Comparison of ENCODE assay signal across 1 cellular context in the genomic region with DNA sequence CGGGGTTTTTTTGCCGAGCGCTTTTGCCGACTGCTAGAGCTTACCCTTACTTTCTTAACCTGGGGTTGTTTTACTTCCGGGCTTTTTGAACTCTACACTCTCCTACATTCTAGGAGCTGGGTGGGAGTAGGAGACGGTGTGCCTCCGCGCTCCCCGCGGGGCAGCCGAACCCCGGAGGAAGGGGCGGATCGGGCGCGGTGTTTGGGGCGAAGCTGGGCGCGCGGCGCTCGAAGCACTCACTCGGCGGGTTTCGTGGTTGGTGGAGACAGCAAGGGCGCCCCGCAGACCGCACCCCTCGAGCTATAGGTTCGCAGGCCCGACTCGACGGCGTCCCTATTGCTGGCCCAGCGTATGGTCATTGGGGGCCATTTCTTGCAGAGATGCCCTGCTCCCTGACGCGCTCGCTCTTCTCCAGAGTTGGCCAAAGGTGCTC.
TF ChIP-seq lines count a peak whose summit lies in the region.

No MANE protein-coding gene starts in this region.

TF ChIP-seq in HepG2, 621 proteins besides CTCF, POLR2A, EP300 and RAD21 (continued from another document and continues in another):
- TF ChIP-seq, protein P1, sequence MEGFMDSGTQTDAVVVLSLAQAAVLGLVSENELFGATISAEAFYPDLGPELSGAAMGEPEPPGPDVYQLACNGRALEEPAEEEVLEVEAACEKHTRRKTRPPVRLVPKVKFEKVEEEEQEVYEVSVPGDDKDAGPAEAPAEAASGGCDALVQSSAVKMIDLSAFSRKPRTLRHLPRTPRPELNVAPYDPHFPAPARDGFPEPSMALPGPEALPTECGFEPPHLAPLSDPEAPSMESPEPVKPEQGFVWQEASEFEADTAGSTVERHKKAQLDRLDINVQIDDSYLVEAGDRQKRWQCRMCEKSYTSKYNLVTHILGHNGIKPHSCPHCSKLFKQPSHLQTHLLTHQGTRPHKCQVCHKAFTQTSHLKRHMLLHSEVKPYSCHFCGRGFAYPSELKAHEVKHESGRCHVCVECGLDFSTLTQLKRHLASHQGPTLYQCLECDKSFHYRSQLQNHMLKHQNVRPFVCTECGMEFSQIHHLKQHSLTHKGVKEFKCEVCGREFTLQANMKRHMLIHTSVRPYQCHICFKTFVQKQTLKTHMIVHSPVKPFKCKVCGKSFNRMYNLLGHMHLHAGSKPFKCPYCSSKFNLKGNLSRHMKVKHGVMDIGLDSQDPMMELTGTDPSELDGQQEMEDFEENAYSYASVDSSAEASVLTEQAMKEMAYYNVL (CRISPR knock-in tag; IDR thresholded peaks at IDR 0.05; ENCODE audit: borderline replicate concordance): no peak
- TF ChIP-seq ZNF816 (CRISPR knock-in tag; IDR thresholded peaks at IDR 0.05; ENCODE audit: borderline replicate concordance) (peak; percentile 77), HNRNPLL (IDR thresholded peaks at IDR 0.05; ENCODE audit: low read depth, low read length, poor library complexity, severe bottlenecking) (peak; percentile 41), KMT2A (CRISPR knock-in tag; IDR thresholded peaks at IDR 0.05) (peak; percentile 55; the same call in 1 of the 2 replicates), NBN (conservative IDR thresholded peaks at IDR 0.05) (no peak), ZNF747 (CRISPR knock-in tag; IDR thresholded peaks at IDR 0.05; ENCODE audit: borderline replicate concordance) (no peak), ARNT (IDR thresholded peaks at IDR 0.05) (no peak), THRA (CRISPR knock-in tag; IDR thresholded peaks at IDR 0.05; ENCODE audit: borderline replicate concordance) (0 out of 2 replicates have a peak, but pooled peaks have one; percentile 13), NR2C2 (CRISPR knock-in tag; IDR thresholded peaks at IDR 0.05; ENCODE audit: borderline replicate concordance) (peak; percentile 74), SALL1 (CRISPR knock-in tag; IDR thresholded peaks at IDR 0.05) (peak; percentile 59; the same call in 1 of the 2 replicates), ZEB1 (IDR thresholded peaks at IDR 0.05; ENCODE audit: insufficient replicate concordance, low read depth) (no peak), ZNF121 (CRISPR knock-in tag; IDR thresholded peaks at IDR 0.05) (no peak), TFDP2 (CRISPR knock-in tag; IDR thresholded peaks at IDR 0.05) (peak; percentile 66), ARID2 (CRISPR knock-in tag; IDR thresholded peaks at IDR 0.05; ENCODE audit: borderline replicate concordance) (peak; percentile 56; the same call in 1 of the 2 replicates), ZNF652 (CRISPR knock-in tag; IDR thresholded peaks at IDR 0.05; ENCODE audit: borderline replicate concordance, low read depth) (no peak), FOXO4 (CRISPR knock-in tag; conservative IDR thresholded peaks at IDR 0.05) (0 out of 2 replicates have a peak, but pooled peaks have one; percentile 75), ZFP41 (CRISPR knock-in tag; IDR thresholded peaks at IDR 0.05; ENCODE audit: borderline replicate concordance) (peak; percentile 32; the same call in 1 of the 2 replicates), ZNF441 (CRISPR knock-in tag; IDR thresholded peaks at IDR 0.05; ENCODE audit: borderline replicate concordance) (peak; percentile 75; the same call in 1 of the 2 replicates), THAP7 (CRISPR knock-in tag; IDR thresholded peaks at IDR 0.05) (peak; percentile 83; the same call in 1 of the 2 replicates), ZNF775 (CRISPR knock-in tag; IDR thresholded peaks at IDR 0.05; ENCODE audit: borderline replicate concordance) (0 out of 2 replicates have a peak, but pooled peaks have one; percentile 12), IRF2 (CRISPR knock-in tag; IDR thresholded peaks at IDR 0.05) (peak; percentile 26; the same call in 1 of the 2 replicates), USF2 (IDR thresholded peaks at IDR 0.05; ENCODE audit: low read depth, low read length) (no peak), USF2 (CRISPR knock-in tag; IDR thresholded peaks at IDR 0.05; ENCODE audit: borderline replicate concordance) (no peak), SMAD1 (CRISPR knock-in tag; IDR thresholded peaks at IDR 0.05; ENCODE audit: borderline replicate concordance, low read depth) (no peak), NPAS2 (CRISPR knock-in tag; IDR thresholded peaks at IDR 0.05; ENCODE audit: borderline replicate concordance) (no peak), SP1 (IDR thresholded peaks at IDR 0.05) (no peak), SP1 (CRISPR knock-in tag; IDR thresholded peaks at IDR 0.05) (peak; percentile 57; the same call in 1 of the 2 replicates), ZNF709 (CRISPR knock-in tag; IDR thresholded peaks at IDR 0.05) (0 out of 2 replicates have a peak, but pooled peaks have one; percentile 41), LCORL (IDR thresholded peaks at IDR 0.05) (no peak), LCORL (CRISPR knock-in tag; IDR thresholded peaks at IDR 0.05) (peak; percentile 49; the same call in 1 of the 2 replicates), ZNF598 (CRISPR knock-in tag; IDR thresholded peaks at IDR 0.05; ENCODE audit: borderline replicate concordance) (0 out of 2 replicates have a peak, but pooled peaks have one; percentile 53), SRF (IDR thresholded peaks at IDR 0.05; ENCODE audit: low read depth, low read length) (0 out of 2 replicates have a peak, but pooled peaks have one; percentile 3), PAF1 (CRISPR knock-in tag; IDR thresholded peaks at IDR 0.05) (0 out of 2 replicates have a peak, but pooled peaks have one; percentile 25), CBFB (CRISPR knock-in tag; IDR thresholded peaks at IDR 0.05) (0 out of 2 replicates have a peak, but pooled peaks have one; percentile 35), KMT2B (CRISPR knock-in tag; IDR thresholded peaks at IDR 0.05) (0 out of 2 replicates have a peak, but pooled peaks have one; percentile 15), ZNF317 (CRISPR knock-in tag; IDR thresholded peaks at IDR 0.05) (no peak), TEAD3 (CRISPR knock-in tag; optimal IDR thresholded peaks at IDR 0.05; ENCODE audit: borderline replicate concordance) (peak; percentile 15), ZNF484 (CRISPR knock-in tag; IDR thresholded peaks at IDR 0.05; ENCODE audit: borderline replicate concordance, low read depth) (no peak), ZNF792 (CRISPR knock-in tag; IDR thresholded peaks at IDR 0.05) (no peak), ZNF225 (CRISPR knock-in tag; IDR thresholded peaks at IDR 0.05) (peak; percentile 35; the same call in 1 of the 2 replicates)
- TF ChIP-seq, protein P2, sequence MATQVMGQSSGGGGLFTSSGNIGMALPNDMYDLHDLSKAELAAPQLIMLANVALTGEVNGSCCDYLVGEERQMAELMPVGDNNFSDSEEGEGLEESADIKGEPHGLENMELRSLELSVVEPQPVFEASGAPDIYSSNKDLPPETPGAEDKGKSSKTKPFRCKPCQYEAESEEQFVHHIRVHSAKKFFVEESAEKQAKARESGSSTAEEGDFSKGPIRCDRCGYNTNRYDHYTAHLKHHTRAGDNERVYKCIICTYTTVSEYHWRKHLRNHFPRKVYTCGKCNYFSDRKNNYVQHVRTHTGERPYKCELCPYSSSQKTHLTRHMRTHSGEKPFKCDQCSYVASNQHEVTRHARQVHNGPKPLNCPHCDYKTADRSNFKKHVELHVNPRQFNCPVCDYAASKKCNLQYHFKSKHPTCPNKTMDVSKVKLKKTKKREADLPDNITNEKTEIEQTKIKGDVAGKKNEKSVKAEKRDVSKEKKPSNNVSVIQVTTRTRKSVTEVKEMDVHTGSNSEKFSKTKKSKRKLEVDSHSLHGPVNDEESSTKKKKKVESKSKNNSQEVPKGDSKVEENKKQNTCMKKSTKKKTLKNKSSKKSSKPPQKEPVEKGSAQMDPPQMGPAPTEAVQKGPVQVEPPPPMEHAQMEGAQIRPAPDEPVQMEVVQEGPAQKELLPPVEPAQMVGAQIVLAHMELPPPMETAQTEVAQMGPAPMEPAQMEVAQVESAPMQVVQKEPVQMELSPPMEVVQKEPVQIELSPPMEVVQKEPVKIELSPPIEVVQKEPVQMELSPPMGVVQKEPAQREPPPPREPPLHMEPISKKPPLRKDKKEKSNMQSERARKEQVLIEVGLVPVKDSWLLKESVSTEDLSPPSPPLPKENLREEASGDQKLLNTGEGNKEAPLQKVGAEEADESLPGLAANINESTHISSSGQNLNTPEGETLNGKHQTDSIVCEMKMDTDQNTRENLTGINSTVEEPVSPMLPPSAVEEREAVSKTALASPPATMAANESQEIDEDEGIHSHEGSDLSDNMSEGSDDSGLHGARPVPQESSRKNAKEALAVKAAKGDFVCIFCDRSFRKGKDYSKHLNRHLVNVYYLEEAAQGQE (IDR thresholded peaks at IDR 0.05; ENCODE audit: borderline replicate concordance in 1 of 2, low read depth in 1 of 2, low read length in 2 of 2): 0 out of 4 replicates have a peak, but pooled peaks of 1 of the 2 experiments have one; percentile 52
- TF ChIP-seq, protein P3, sequence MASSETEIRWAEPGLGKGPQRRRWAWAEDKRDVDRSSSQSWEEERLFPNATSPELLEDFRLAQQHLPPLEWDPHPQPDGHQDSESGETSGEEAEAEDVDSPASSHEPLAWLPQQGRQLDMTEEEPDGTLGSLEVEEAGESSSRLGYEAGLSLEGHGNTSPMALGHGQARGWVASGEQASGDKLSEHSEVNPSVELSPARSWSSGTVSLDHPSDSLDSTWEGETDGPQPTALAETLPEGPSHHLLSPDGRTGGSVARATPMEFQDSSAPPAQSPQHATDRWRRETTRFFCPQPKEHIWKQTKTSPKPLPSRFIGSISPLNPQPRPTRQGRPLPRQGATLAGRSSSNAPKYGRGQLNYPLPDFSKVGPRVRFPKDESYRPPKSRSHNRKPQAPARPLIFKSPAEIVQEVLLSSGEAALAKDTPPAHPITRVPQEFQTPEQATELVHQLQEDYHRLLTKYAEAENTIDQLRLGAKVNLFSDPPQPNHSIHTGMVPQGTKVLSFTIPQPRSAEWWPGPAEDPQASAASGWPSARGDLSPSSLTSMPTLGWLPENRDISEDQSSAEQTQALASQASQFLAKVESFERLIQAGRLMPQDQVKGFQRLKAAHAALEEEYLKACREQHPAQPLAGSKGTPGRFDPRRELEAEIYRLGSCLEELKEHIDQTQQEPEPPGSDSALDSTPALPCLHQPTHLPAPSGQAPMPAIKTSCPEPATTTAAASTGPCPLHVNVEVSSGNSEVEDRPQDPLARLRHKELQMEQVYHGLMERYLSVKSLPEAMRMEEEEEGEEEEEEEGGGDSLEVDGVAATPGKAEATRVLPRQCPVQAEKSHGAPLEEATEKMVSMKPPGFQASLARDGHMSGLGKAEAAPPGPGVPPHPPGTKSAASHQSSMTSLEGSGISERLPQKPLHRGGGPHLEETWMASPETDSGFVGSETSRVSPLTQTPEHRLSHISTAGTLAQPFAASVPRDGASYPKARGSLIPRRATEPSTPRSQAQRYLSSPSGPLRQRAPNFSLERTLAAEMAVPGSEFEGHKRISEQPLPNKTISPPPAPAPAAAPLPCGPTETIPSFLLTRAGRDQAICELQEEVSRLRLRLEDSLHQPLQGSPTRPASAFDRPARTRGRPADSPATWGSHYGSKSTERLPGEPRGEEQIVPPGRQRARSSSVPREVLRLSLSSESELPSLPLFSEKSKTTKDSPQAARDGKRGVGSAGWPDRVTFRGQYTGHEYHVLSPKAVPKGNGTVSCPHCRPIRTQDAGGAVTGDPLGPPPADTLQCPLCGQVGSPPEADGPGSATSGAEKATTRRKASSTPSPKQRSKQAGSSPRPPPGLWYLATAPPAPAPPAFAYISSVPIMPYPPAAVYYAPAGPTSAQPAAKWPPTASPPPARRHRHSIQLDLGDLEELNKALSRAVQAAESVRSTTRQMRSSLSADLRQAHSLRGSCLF (CRISPR knock-in tag; IDR thresholded peaks at IDR 0.05; ENCODE audit: borderline replicate concordance): no peak
